20 cellular contexts compared by ENCODE assay signal in genomic region chr17:40286473-40286872, GRCh38. TPM values are rescaled to one million over a fixed set of nuclear protein-coding genes. Genes with fewer than 3 reads are reported as not detected.
DNase-seq lines count a peak whose midpoint lies in the region; ATAC-seq and TF ChIP-seq lines count a peak whose summit lies in the region.
"Had no signal": no experiment of that assay in that cellular context is flagged by ENCODE, and none has a peak within 500 bp of the region (broad histone marks: within the 10 kb centered on the region; RNA-seq: fewer than 3 reads in every experiment).

No MANE protein-coding gene starts in this region.

- TF ChIP-seq CTCF in WTC11 (IDR thresholded peaks at IDR 0.05): no peak
- no peak for TF ChIP-seq CTCF in type B pancreatic cell (conservative IDR thresholded peaks at IDR 0.05)

- no peaks in the 10 kb centered on the region for H3K27me3 ChIP-seq in H7 (ENCODE audit: control insufficient read depth, insufficient read depth, low read length)

- no peaks in the 10 kb centered on the region for H3K27me3 Mint-ChIP-seq in activated CD4-positive, alpha-beta T cell treated with anti-CD3 and anti-CD28 coated beads for 36 hours
- H3K27me3 Mint-ChIP-seq in activated naive CD8-positive, alpha-beta T cell: no peaks in the 10 kb centered on the region
- peaks cover 6% of the 10 kb centered on the region for H3K27me3 Mint-ChIP-seq in activated naive CD8-positive, alpha-beta T cell treated with anti-CD3 and anti-CD28 coated beads for 36 hours
- no peaks in the 10 kb centered on the region for H3K27me3 Mint-ChIP-seq in WTC11 (ENCODE audit: low read depth)
- H3K27me3 Mint-ChIP-seq in type B pancreatic cell: peaks cover 3% of the 10 kb centered on the region

- no peak overlapping the region for H3K4me3 ChIP-seq in H7 (ENCODE audit: insufficient read depth, low read depth, low read length)

- DNase-seq in activated CD4-positive, alpha-beta T cell treated with anti-CD3 and anti-CD28 coated beads for 36 hours: no peak
- no peak for DNase-seq in activated CD4-positive, alpha-beta T cell treated with anti-CD3 and anti-CD28 coated beads, Interleukin-2, amount 50 U/mL, for 1 hour
- no peak for DNase-seq in activated naive CD8-positive, alpha-beta T cell treated with anti-CD3 and anti-CD28 coated beads for 36 hours
- no peak for DNase-seq in WTC11 (ENCODE audit: low spot score)
- DNase-seq in type B pancreatic cell (ENCODE audit: extremely low spot score, unreplicated experiment): no peak
- no peak for DNase-seq in HK-2 (ENCODE audit: unreplicated experiment)
- DNase-seq in H7: no peak
- DNase-seq: ACHN; C1 segment of cervical spinal cord; CD8-positive, alpha-beta T cell; GDM1; GM23248; KBM-7; NCI-H1092; NCI-H1436; NCI-H187 treated with DMSO at 0.1 percent for 48 hours; NCI-H510A; NCI-H748 treated with DMSO at 0.1 percent for 48 hours; SIG-M5 had no signal

- peaks cover 71% of the 10 kb centered on the region for H3K4me1 Mint-ChIP-seq in activated CD4-positive, alpha-beta T cell treated with anti-CD3 and anti-CD28 coated beads for 36 hours
- peaks cover 48% of the 10 kb centered on the region for H3K4me1 Mint-ChIP-seq in activated naive CD8-positive, alpha-beta T cell (ENCODE audit: low read depth)
- H3K4me1 Mint-ChIP-seq in activated naive CD8-positive, alpha-beta T cell treated with anti-CD3 and anti-CD28 coated beads for 36 hours: peaks cover 66% of the 10 kb centered on the region
- H3K4me1 Mint-ChIP-seq in WTC11 (peaks cover 26% of the 10 kb centered on the region), type B pancreatic cell (ENCODE audit: unreplicated experiment) (peaks cover 34% of the 10 kb centered on the region)

- H3K9me3 Mint-ChIP-seq in activated CD4-positive, alpha-beta T cell treated with anti-CD3 and anti-CD28 coated beads for 36 hours (ENCODE audit: low read depth): no peaks in the 10 kb centered on the region
- H3K9me3 Mint-ChIP-seq in activated naive CD8-positive, alpha-beta T cell (ENCODE audit: low read depth): no peaks in the 10 kb centered on the region
- H3K9me3 Mint-ChIP-seq in activated naive CD8-positive, alpha-beta T cell treated with anti-CD3 and anti-CD28 coated beads for 36 hours: no peaks in the 10 kb centered on the region
- H3K9me3 Mint-ChIP-seq in WTC11: no peaks in the 10 kb centered on the region
- no peaks in the 10 kb centered on the region for H3K9me3 Mint-ChIP-seq in type B pancreatic cell
- H3K9me3 Mint-ChIP-seq: CD8-positive, alpha-beta T cell had no signal

- H3K4me3 Mint-ChIP-seq in activated CD4-positive, alpha-beta T cell treated with anti-CD3 and anti-CD28 coated beads for 36 hours: no peak overlapping the region
- no peak overlapping the region for H3K4me3 Mint-ChIP-seq in activated naive CD8-positive, alpha-beta T cell
- no peak overlapping the region for H3K4me3 Mint-ChIP-seq in activated naive CD8-positive, alpha-beta T cell treated with anti-CD3 and anti-CD28 coated beads for 36 hours
- H3K4me3 Mint-ChIP-seq in WTC11 (no peak overlapping the region), type B pancreatic cell (no peak overlapping the region)
- H3K4me3 Mint-ChIP-seq: CD8-positive, alpha-beta T cell had no signal

- peaks cover 43% of the 10 kb centered on the region for H3K36me3 Mint-ChIP-seq in activated CD4-positive, alpha-beta T cell treated with anti-CD3 and anti-CD28 coated beads for 36 hours (ENCODE audit: low read depth)
- peaks cover 12% of the 10 kb centered on the region for H3K36me3 Mint-ChIP-seq in activated naive CD8-positive, alpha-beta T cell
- peaks cover 43% of the 10 kb centered on the region for H3K36me3 Mint-ChIP-seq in activated naive CD8-positive, alpha-beta T cell treated with anti-CD3 and anti-CD28 coated beads for 36 hours
- H3K36me3 Mint-ChIP-seq in WTC11 (peaks cover 30% of the 10 kb centered on the region), type B pancreatic cell (peaks cover 13% of the 10 kb centered on the region)

- peaks cover 13% of the 10 kb centered on the region for H3K36me3 ChIP-seq in H7 (replicated peaks; ENCODE audit: control insufficient read depth, insufficient read depth, low read length)

- no peak for ATAC-seq in activated CD4-positive, alpha-beta T cell treated with anti-CD3 and anti-CD28 coated beads for 36 hours
- no peak for ATAC-seq in WTC11

- POLR2A ChIA-PET in activated CD4-positive, alpha-beta T cell treated with anti-CD3 and anti-CD28 coated beads for 36 hours (lab: Charles Lee): no interaction called here
- POLR2A ChIA-PET in WTC11 (lab: Charles Lee): no interaction called here

- intact Hi-C loops in activated CD4-positive, alpha-beta T cell treated with anti-CD3 and anti-CD28 coated beads for 36 hours (cut with DNase I, micrococcal nuclease): loop anchor here (2.0 to 10.0 kb wide), 6 partner anchors 32 to 516 kb away; partner anchors contain the start of genes CSF3 (in 1 of the 2) and TOP2A (in 1 of the 2)

- H3K27ac Mint-ChIP-seq in activated CD4-positive, alpha-beta T cell treated with anti-CD3 and anti-CD28 coated beads for 36 hours: peak overlapping the region; percentile 21
- peak overlapping the region; percentile 34 for H3K27ac Mint-ChIP-seq in activated naive CD8-positive, alpha-beta T cell
- H3K27ac Mint-ChIP-seq in activated naive CD8-positive, alpha-beta T cell treated with anti-CD3 and anti-CD28 coated beads for 36 hours: no peak overlapping the region
- peak overlapping the region; percentile 76 for H3K27ac Mint-ChIP-seq in WTC11
- H3K27ac Mint-ChIP-seq in type B pancreatic cell: peak overlapping the region; percentile 66

- CTCF ChIA-PET in activated CD4-positive, alpha-beta T cell treated with anti-CD3 and anti-CD28 coated beads for 36 hours (lab: Charles Lee): interaction anchor here (0.6 to 1.4 kb wide), 5 partner anchors 29 to 211 kb away, joined by 3 to 4 read pairs (median 3); no protein-coding TSS in a partner anchor
- CTCF ChIA-PET in WTC11 (lab: Charles Lee): no interaction called here

TF ChIP-seq in WTC11, 78 proteins besides CTCF, POLR2A, EP300 and RAD21 (continues in another document):
- TF ChIP-seq ATF6 (CRISPR knock-in tag; IDR thresholded peaks at IDR 0.05) (no peak), GRHL2 (CRISPR knock-in tag; IDR thresholded peaks at IDR 0.05; ENCODE audit: insufficient replicate concordance, severe bottlenecking) (no peak), ZBTB21 (CRISPR knock-in tag; IDR thresholded peaks at IDR 0.05; ENCODE audit: borderline replicate concordance) (no peak), USF2 (CRISPR knock-in tag; IDR thresholded peaks at IDR 0.05) (no peak), ATF3 (CRISPR knock-in tag; conservative IDR thresholded peaks at IDR 0.05) (no peak), JAZF1 (CRISPR knock-in tag; IDR thresholded peaks at IDR 0.05) (no peak), FOXP4 (CRISPR knock-in tag; IDR thresholded peaks at IDR 0.05) (no peak)

RNA-seq across cellular contexts. Expression of gene CDC6, which starts 1.2 kb away (rescaled TPM):
- total RNA-seq in activated CD4-positive, alpha-beta T cell treated with anti-CD3 and anti-CD28 coated beads for 36 hours: 100 to 1,000 TPM; 105 to 171 TPM
- total RNA-seq in activated naive CD8-positive, alpha-beta T cell treated with anti-CD3 and anti-CD28 coated beads for 36 hours: 100 to 1,000 TPM; 144 to 149 TPM
- total RNA-seq in WTC11 (2021) (85.9 to 125 TPM (median 87.9 TPM) in 3 replicates), type B pancreatic cell (ENCODE audit: low replicate concordance) (23.2 and 50.3 TPM in 2 replicates)
- 80.8 and 83.6 TPM in 2 replicates for total RNA-seq in H7 (2014; rRNA removed; shearing (Covaris generic))

RNA-seq across cellular contexts. Expression of gene RARA, which starts 22.5 kb away (rescaled TPM):
- total RNA-seq in activated CD4-positive, alpha-beta T cell treated with anti-CD3 and anti-CD28 coated beads for 36 hours: 10 to 100 TPM; 29.8 to 40.2 TPM
- 10 to 100 TPM; 31.2 to 33.3 TPM for total RNA-seq in activated naive CD8-positive, alpha-beta T cell treated with anti-CD3 and anti-CD28 coated beads for 36 hours
- total RNA-seq in WTC11 (2021) (14.3 to 20.7 TPM (median 15.8 TPM) in 3 replicates), type B pancreatic cell (ENCODE audit: low replicate concordance) (23.8 and 34.3 TPM in 2 replicates)
- 19.3 and 22.1 TPM in 2 replicates for total RNA-seq in H7 (2014; rRNA removed; shearing (Covaris generic))
